ENCODE assay signal across 16 cellular contexts in the genomic region with DNA sequence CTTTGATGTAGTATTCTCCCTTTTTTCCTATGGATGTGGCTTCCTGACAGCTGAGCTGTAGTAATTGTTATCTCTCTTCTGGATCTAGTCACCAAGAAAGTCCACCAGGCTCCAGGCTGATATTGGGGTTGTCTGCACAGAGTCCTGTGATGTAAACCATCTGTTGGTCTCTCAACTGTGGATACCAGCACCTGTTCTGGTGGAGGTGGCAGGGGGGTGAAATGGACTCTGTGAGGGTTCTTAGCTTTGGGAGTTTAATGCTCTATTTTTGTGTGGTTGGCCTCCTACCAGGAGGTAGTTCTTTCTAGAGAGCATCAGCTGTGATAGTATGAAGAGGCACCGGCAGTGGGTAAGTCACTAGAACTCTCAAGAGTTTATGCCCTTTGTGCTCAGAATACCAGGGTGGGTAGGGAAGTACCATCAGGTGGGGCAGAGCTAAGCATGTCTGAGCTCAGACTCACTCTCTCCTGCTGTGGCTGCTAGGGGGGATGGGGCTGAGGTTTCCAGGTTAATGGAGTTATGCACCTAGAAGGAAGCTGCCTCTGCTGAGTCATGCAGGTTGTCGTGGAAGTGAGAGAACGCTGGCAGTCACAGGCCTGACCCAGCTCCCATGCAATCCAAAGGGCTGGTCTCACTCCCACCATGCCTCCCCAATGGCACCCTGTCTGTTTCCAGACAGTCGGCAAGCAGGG. TPM values are rescaled to one million over a fixed set of nuclear protein-coding genes. Genes with fewer than 3 reads are reported as not detected.
DNase-seq lines count a peak whose midpoint lies in the region; ATAC-seq, FAIRE-seq and TF ChIP-seq lines count a peak whose summit lies in the region.
"Had no signal": no experiment of that assay in that cellular context is flagged by ENCODE, and none has a peak within 500 bp of the region (broad histone marks: within the 10 kb centered on the region; RNA-seq: fewer than 3 reads in every experiment).

No MANE protein-coding gene starts in this region.

- WGBS in HUES64 = 70% methylated on average over 4 of the region's 4 CpGs
- WGBS in K562 (ENCODE audit: insufficient coverage, low coverage, missing lambda C conversion rate) = 29% methylated on average over 3 of the region's 4 CpGs
- 68% methylated on average over 4 of the region's 4 CpGs for WGBS in mesenchymal stem cell
- WGBS in suprapubic skin = 44% methylated on average over 4 of the region's 4 CpGs

- H3K9me3 ChIP-seq in HUES64 (ENCODE audit: insufficient read depth, low read depth, low read length) (peaks cover 25% of the 10 kb centered on the region), K562 (replicated peaks; ENCODE audit: control insufficient read depth, insufficient read depth, low read depth, low read length) (no peaks in the 10 kb centered on the region), mesenchymal stem cell (ENCODE audit: control insufficient read depth, low read length) (peaks cover 14% of the 10 kb centered on the region), suprapubic skin (no peaks in the 10 kb centered on the region), colonic mucosa (no peaks in the 10 kb centered on the region)

- H2BK5ac ChIP-seq in mesenchymal stem cell (ENCODE audit: low read depth, low read length, poor library complexity, severe bottlenecking) = no peak overlapping the region

- H3K9me3 Mint-ChIP-seq in Calu3 (ENCODE audit: low read depth, unreplicated experiment) = peaks cover 11% of the 10 kb centered on the region

- no peak overlapping the region for H2BK120ac ChIP-seq in mesenchymal stem cell (ENCODE audit: low read depth, low read length)

- no peak overlapping the region for H3K4me3 ChIP-seq in HUES64 (ENCODE audit: low read length)
- no peak overlapping the region for H3K4me3 ChIP-seq in K562
- no peak overlapping the region for H3K4me3 ChIP-seq in mesenchymal stem cell (ENCODE audit: insufficient read depth in 1 of 2, low read depth in 1 of 2, low read length in 2 of 2)
- no peak overlapping the region for H3K4me3 ChIP-seq in suprapubic skin
- no peak overlapping the region for H3K4me3 ChIP-seq in colonic mucosa

- H3K9me1 ChIP-seq in K562 (ENCODE audit: control insufficient read depth, insufficient read depth, low read length) = no peaks in the 10 kb centered on the region

- no peak overlapping the region for H3K4ac ChIP-seq in mesenchymal stem cell (ENCODE audit: low read depth in 1 of 2, low read length in 2 of 2)

- ATAC-seq in K562 (peak; percentile 81), HG03342 (IDR thresholded peaks at IDR 0.05; ENCODE audit: unreplicated experiment) (no peak)

- H3K79me1 ChIP-seq in mesenchymal stem cell (replicated peaks; ENCODE audit: low read length, poor library complexity, severe bottlenecking) = peaks cover 3% of the 10 kb centered on the region

- in situ Hi-C loops in K562 (cut with MboI) = no loop called here

- H4K91ac ChIP-seq in mesenchymal stem cell (ENCODE audit: low read length) = no peak overlapping the region

- H3K23ac ChIP-seq in mesenchymal stem cell (ENCODE audit: low read length in 2 of 2) = no peak overlapping the region

- H3K14ac ChIP-seq in mesenchymal stem cell (ENCODE audit: low read length in 2 of 2) = peak overlapping the region in 1 of 2 experiments; percentile 1

- TF ChIP-seq RAD21 in K562 (CRISPR knock-in tag; conservative IDR thresholded peaks at IDR 0.05 in 1 of 2, IDR thresholded peaks at IDR 0.05 in 1 of 2) = no peak

- CTCF ChIA-PET in Calu3 (lab: Charles Lee) (interaction anchor here (0.8 to 1.7 kb wide), 3 partner anchors 10 to 257 kb away, joined by 3 to 5 read pairs (median 3); partner anchors contain the start of gene SMIM10L1), K562 (lab: Yijun Ruan, JAX; ENCODE audit: low intra/inter-chr PET ratio) (no interaction called here)

- H3K79me2 ChIP-seq in K562 (ENCODE audit: control insufficient read depth, insufficient read depth, low read length) = no peaks in the 10 kb centered on the region

- TF ChIP-seq EP300 in K562 (IDR thresholded peaks at IDR 0.05; ENCODE audit: low read length) (no peak), suprapubic skin (IDR thresholded peaks at IDR 0.05) (no peak)

- DNase-seq in Calu3 (peak; percentile 85), K562 (ENCODE audit: extremely low read depth in 1 of 4, low spot score in 3 of 4) (peak in 2 of 4 experiments; percentile 4 to 39), mesenchymal stem cell (no peak), suprapubic skin (ENCODE audit: low spot score in 2 of 2) (no peak), colonic mucosa (no peak), caudate nucleus (lab: John Stamatoyannopoulos, UW) (no peak)
- DNase-seq: activated CD4-positive, CD25-positive, alpha-beta regulatory T cell; activated gamma-delta T cell; C1 segment of cervical spinal cord; effector CD4-positive, alpha-beta T cell; hypothalamus; NCI-H2029 treated with DMSO at 0.1 percent for 48 hours; stimulated activated naive CD4-positive, alpha-beta T cell treated with Interleukin-2 at 50 U/mL for 16 hours had no signal

- no peak overlapping the region for H2BK12ac ChIP-seq in mesenchymal stem cell (ENCODE audit: low read length in 2 of 2)

- peak overlapping the region; percentile 6 for H3K4me3 Mint-ChIP-seq in Calu3 (ENCODE audit: low read depth, unreplicated experiment)
- H3K4me3 Mint-ChIP-seq: natural killer cell treated with Interleukin-12 subunit alpha and Interleukin-12 subunit beta and Interleukin-15 and Interleukin-18, amount 100 ng/mL, for 72 hours had no signal

- TF ChIP-seq CTCF in Calu3 (IDR thresholded peaks at IDR 0.05; ENCODE audit: unreplicated experiment) (no peak), K562 (IDR thresholded peaks at IDR 0.05 in 2 of 3, conservative IDR thresholded peaks at IDR 0.05 in 1 of 3; ENCODE audit: insufficient read depth in 2 of 3, low read depth in 1 of 3, low read length in 3 of 3) (no peak), suprapubic skin (IDR thresholded peaks at IDR 0.05) (no peak), colonic mucosa (IDR thresholded peaks at IDR 0.05) (no peak)

- no peaks in the 10 kb centered on the region for H3K27me3 Mint-ChIP-seq in Calu3 (ENCODE audit: unreplicated experiment)
- H3K27me3 Mint-ChIP-seq: natural killer cell treated with Interleukin-12 subunit alpha and Interleukin-12 subunit beta and Interleukin-15 and Interleukin-18, amount 100 ng/mL, for 72 hours had no signal

- H4K8ac ChIP-seq in mesenchymal stem cell (ENCODE audit: low read length) = no peak overlapping the region

- H3K27me3 ChIP-seq in HUES64 (ENCODE audit: insufficient read depth, low read length) (no peaks in the 10 kb centered on the region), K562 (ENCODE audit: control insufficient read depth in 2 of 2, insufficient read depth in 2 of 2, low read length in 2 of 2) (no peaks in the 10 kb centered on the region), mesenchymal stem cell (ENCODE audit: control insufficient read depth in 1 of 2, insufficient read depth in 1 of 2, low read length in 2 of 2) (no peaks in the 10 kb centered on the region), suprapubic skin (no peaks in the 10 kb centered on the region), colonic mucosa (no peaks in the 10 kb centered on the region)

- H2AK5ac ChIP-seq in mesenchymal stem cell (ENCODE audit: low read length, severe bottlenecking) = peak overlapping the region; percentile 80

- H3K27ac Mint-ChIP-seq in Calu3 (ENCODE audit: unreplicated experiment) = peak overlapping the region; percentile 98
- H3K27ac Mint-ChIP-seq: natural killer cell treated with Interleukin-12 subunit alpha and Interleukin-12 subunit beta and Interleukin-15 and Interleukin-18, amount 100 ng/mL, for 72 hours had no signal

- peaks cover 6% of the 10 kb centered on the region for H3K36me3 Mint-ChIP-seq in Calu3 (ENCODE audit: insufficient read depth, unreplicated experiment)

- no peak overlapping the region for H3K9ac ChIP-seq in HUES64 (ENCODE audit: low read depth, low read length)
- 0 out of 4 replicates have a peak overlapping the region, but pooled peaks of 1 of the 2 experiments have one; percentile 50 for H3K9ac ChIP-seq in K562 (ENCODE audit: insufficient read depth in 1 of 2, low read depth in 2 of 2, low read length in 2 of 2)
- no peak overlapping the region for H3K9ac ChIP-seq in mesenchymal stem cell (ENCODE audit: low read length)
- no peak overlapping the region for H3K9ac ChIP-seq in colonic mucosa (ENCODE audit: low read depth in 2 of 2, low read length in 2 of 2)

- no peak overlapping the region for H3K4me2 ChIP-seq in K562 (ENCODE audit: insufficient read depth, low read length)
- no peak overlapping the region for H3K4me2 ChIP-seq in mesenchymal stem cell (ENCODE audit: low read length, poor library complexity, severe bottlenecking)

- no TSS peak for BruUV-seq in Calu3 (replicated peaks; lab: Mats Ljungman, UMichigan)
- no TSS peak for BruUV-seq in K562 (replicated peaks; lab: Mats Ljungman, UMichigan)

- no peak overlapping the region for H2BK15ac ChIP-seq in mesenchymal stem cell (ENCODE audit: low read depth, poor library complexity, severe bottlenecking)

- H2AFZ ChIP-seq in K562 (ENCODE audit: low read depth, low read length) (no peak overlapping the region), mesenchymal stem cell (ENCODE audit: low read depth, low read length) (no peak overlapping the region)

- H3K4me1 ChIP-seq in HUES64 (ENCODE audit: insufficient read depth, low read length) = 0 out of 2 replicates have a peak, but pooled peaks cover 6% of the 10 kb centered on the region
- H3K4me1 ChIP-seq in K562 (replicated peaks in 1 of 2; ENCODE audit: control insufficient read depth in 2 of 2, insufficient read depth in 2 of 2, low read length in 2 of 2) = peaks cover 0 to 7% of the 10 kb centered on the region in 2 experiments; a peak in 2 of 5 replicates
- H3K4me1 ChIP-seq in mesenchymal stem cell (ENCODE audit: control insufficient read depth, insufficient read depth, low read depth, low read length) = peaks cover 6% of the 10 kb centered on the region
- H3K4me1 ChIP-seq in suprapubic skin = no peaks in the 10 kb centered on the region
- no peaks in the 10 kb centered on the region for H3K4me1 ChIP-seq in colonic mucosa

- no peaks in the 10 kb centered on the region for H4K20me1 ChIP-seq in K562 (replicated peaks; ENCODE audit: control insufficient read depth, insufficient read depth, low read length)

- intact Hi-C loops in Calu3 (cut with micrococcal nuclease; ENCODE audit: unreplicated experiment) (no loop called here), K562 (cut with micrococcal nuclease) (no loop called here), colonic mucosa (cut with DNase I) (no loop called here)

- H3K36me3 ChIP-seq in HUES64 (ENCODE audit: insufficient read depth, low read length) = no peaks in the 10 kb centered on the region
- no peaks in the 10 kb centered on the region for H3K36me3 ChIP-seq in K562 (ENCODE audit: control insufficient read depth, insufficient read depth, low read length)
- H3K36me3 ChIP-seq in mesenchymal stem cell (ENCODE audit: control insufficient read depth in 1 of 2, insufficient read depth in 2 of 2, low read depth in 1 of 2, low read length in 2 of 2) = no peaks in the 10 kb centered on the region
- H3K36me3 ChIP-seq in suprapubic skin = no peaks in the 10 kb centered on the region
- H3K36me3 ChIP-seq in colonic mucosa = no peaks in the 10 kb centered on the region

- no peak for TF ChIP-seq POLR2A in K562 (conservative IDR thresholded peaks at IDR 0.05)
- TF ChIP-seq POLR2A in suprapubic skin (IDR thresholded peaks at IDR 0.05) = no peak

- POLR2A ChIA-PET in K562 (lab: Yijun Ruan, JAX) = interaction anchor here (0.7 kb wide), 1 partner anchor 132 kb away, joined by 3 read pairs; the partner anchor contains the start of gene TAS2R9

- H3K18ac ChIP-seq in mesenchymal stem cell (ENCODE audit: low read depth in 1 of 2, low read length in 2 of 2) = no peak overlapping the region

- peaks cover 45% of the 10 kb centered on the region for H3K4me1 Mint-ChIP-seq in Calu3 (ENCODE audit: low read depth, unreplicated experiment)

- H3K27ac ChIP-seq in HUES64 (ENCODE audit: low read depth, low read length) = peak overlapping the region; percentile 67
- H3K27ac ChIP-seq in K562 (ENCODE audit: extremely low read depth, low read depth, low read length) = peak overlapping the region; percentile 44; the same call in 1 of the 3 replicates
- H3K27ac ChIP-seq in mesenchymal stem cell (ENCODE audit: low read length, poor library complexity, severe bottlenecking) = peak overlapping the region; percentile 43
- no peak overlapping the region for H3K27ac ChIP-seq in suprapubic skin
- no peak overlapping the region for H3K27ac ChIP-seq in colonic mucosa
- H3K27ac ChIP-seq in caudate nucleus (ENCODE audit: low read depth, low read length) = no peak overlapping the region

- FAIRE-seq in K562 (lab: Jason Lieb, UNC) = no peak

RNA-seq across cellular contexts. Expression of gene TAS2R14, which starts 3.0 kb away (rescaled TPM):
- total RNA-seq in Calu3 (2022) = 2.9 TPM in 2 replicates
- polyA plus RNA-seq in HUES64 (2013, experiment 1 of 2) = 0.80 TPM
- 0.76 TPM for polyA plus RNA-seq in HUES64 (2013, experiment 2 of 2)
- 6.9 and 26.0 TPM in 2 replicates for total RNA-seq in K562 (2011; cell fraction: chromatin; rRNA removed; ENCODE audit: low replicate concordance)
- total RNA-seq in K562 (2011; cell fraction: nucleolus; rRNA removed) = 4.0 and 4.9 TPM in 2 replicates
- total RNA-seq in K562 (2011; cell fraction: nucleoplasm; rRNA removed) = 14.7 and 25.3 TPM in 2 replicates
- total RNA-seq in K562 (2014; rRNA removed) = 1.1 and 1.2 TPM in 2 replicates
- 3.5 and 4.2 TPM in 2 replicates for total RNA-seq in K562 (2014; rRNA removed; fragmentation: Illumina TruSeq; extraction: Trizol)
- 2.9 and 3.4 TPM in 2 replicates for total RNA-seq in K562 (2015; rRNA removed; fragmentation: Illumina TruSeq; extraction: Trizol)
- total RNA-seq in K562 (2021) = 1.4 and 1.6 TPM in 2 replicates
- 1.9 and 2.4 TPM in 2 replicates for polyA plus RNA-seq in K562 (2011; rRNA removed)
- polyA plus RNA-seq in K562 (2011; cell fraction: cytosol; rRNA removed) = 0.22 and 0.68 TPM in 2 replicates
- 5.5 and 6.8 TPM in 2 replicates for polyA plus RNA-seq in K562 (2011; cell fraction: nucleus; rRNA removed)
- 0.91 and 2.1 TPM in 2 replicates for polyA plus RNA-seq in K562 (2012)
- 1.2 and 1.3 TPM in 2 replicates for polyA plus RNA-seq in K562 (2014; fragmentation: Illumina TruSeq; extraction: Trizol)
- 1 to 10 TPM; 2.6 to 3.9 TPM for polyA plus RNA-seq in K562 (2014; fragmentation: Nextera tagmentation; extraction: Ambion mirVana)
- polyA plus RNA-seq in K562 (2014; rRNA removed) = 1.3 and 1.5 TPM in 2 replicates
- 3.8 and 5.4 TPM in 2 replicates for polyA minus RNA-seq in K562 (2011; rRNA and poly(A)+ RNA removed)
- polyA minus RNA-seq in K562 (2011; cell fraction: cytosol; rRNA and poly(A)+ RNA removed) = not detected in 2 replicates
- polyA minus RNA-seq in K562 (2011; cell fraction: nucleus; rRNA and poly(A)+ RNA removed) = 11.7 and 13.9 TPM in 2 replicates
- polyA plus RNA-seq in mesenchymal stem cell (2013, experiment 1 of 2) = 0.72 TPM
- polyA plus RNA-seq in mesenchymal stem cell (2013, experiment 2 of 2) = 1.3 TPM
- 1 to 10 TPM in 2 of 4 donors, under 1 TPM in 2; 0.23 to 3.5 (median 1.7) TPM for total RNA-seq in suprapubic skin
- 1 to 10 TPM; 1.3 to 1.8 TPM for total RNA-seq in colonic mucosa

RNA-seq across cellular contexts. Expression of gene PRH2, which starts 13.0 kb away (rescaled TPM):
- total RNA-seq in Calu3 (2022) = not detected in 2 replicates
- polyA plus RNA-seq in HUES64 (2013, experiment 1 of 2) = not detected
- polyA plus RNA-seq in HUES64 (2013, experiment 2 of 2) = not detected
- total RNA-seq in K562 (2011; cell fraction: chromatin; rRNA removed; ENCODE audit: low replicate concordance) = 1.3 and 1.4 TPM in 2 replicates
- total RNA-seq in K562 (2011; cell fraction: nucleolus; rRNA removed) = 0.67 and 1.4 TPM in 2 replicates
- total RNA-seq in K562 (2011; cell fraction: nucleoplasm; rRNA removed) = 0.88 and 1.2 TPM in 2 replicates
- 0.82 TPM in 1 of 2 replicates, not detected in the other for total RNA-seq in K562 (2014; rRNA removed)
- not detected in 2 replicates for total RNA-seq in K562 (2014; rRNA removed; fragmentation: Illumina TruSeq; extraction: Trizol)
- 0.41 TPM in 1 of 2 replicates, not detected in the other for total RNA-seq in K562 (2015; rRNA removed; fragmentation: Illumina TruSeq; extraction: Trizol)
- total RNA-seq in K562 (2021) = not detected in 2 replicates
- polyA plus RNA-seq in K562 (2011; rRNA removed) = 0.24 and 0.80 TPM in 2 replicates
- 1.0 TPM in 1 of 2 replicates, not detected in the other for polyA plus RNA-seq in K562 (2011; cell fraction: cytosol; rRNA removed)
- polyA plus RNA-seq in K562 (2011; cell fraction: nucleus; rRNA removed) = 0.65 and 1.1 TPM in 2 replicates
- 0.36 and 0.90 TPM in 2 replicates for polyA plus RNA-seq in K562 (2012)
- 0.93 TPM in 1 of 2 replicates, not detected in the other for polyA plus RNA-seq in K562 (2014; fragmentation: Illumina TruSeq; extraction: Trizol)
- under 1 TPM in 1 of 2 experiments, not detected in 1; 0.18 TPM for polyA plus RNA-seq in K562 (2014; fragmentation: Nextera tagmentation; extraction: Ambion mirVana)
- 0.81 TPM in 1 of 2 replicates, not detected in the other for polyA plus RNA-seq in K562 (2014; rRNA removed)
- 0.46 TPM in 1 of 2 replicates, not detected in the other for polyA minus RNA-seq in K562 (2011; rRNA and poly(A)+ RNA removed)
- not detected in 2 replicates for polyA minus RNA-seq in K562 (2011; cell fraction: cytosol; rRNA and poly(A)+ RNA removed)
- 1.9 TPM in 1 of 2 replicates, not detected in the other for polyA minus RNA-seq in K562 (2011; cell fraction: nucleus; rRNA and poly(A)+ RNA removed)
- not detected for polyA plus RNA-seq in mesenchymal stem cell (2013, experiment 1 of 2)
- polyA plus RNA-seq in mesenchymal stem cell (2013, experiment 2 of 2) = 0.11 TPM
- total RNA-seq in suprapubic skin = 1 to 10 TPM in 1 of 4 donors, not detected in 3; 2.1 TPM
- not detected for total RNA-seq in colonic mucosa
- total RNA-seq: natural killer cell treated with Interleukin-12 subunit alpha and Interleukin-12 subunit beta and Interleukin-15 and Interleukin-18, amount 100 ng/mL, for 72 hours had no signal

RNA-seq across cellular contexts. Expression of gene TAS2R13, which starts 32.7 kb away (rescaled TPM):
- total RNA-seq in Calu3 (2022) (1.8 and 2.5 TPM in 2 replicates), K562 (2014; rRNA removed) (0.57 and 0.59 TPM in 2 replicates), K562 (2014; rRNA removed; fragmentation: Illumina TruSeq; extraction: Trizol) (1.1 and 1.7 TPM in 2 replicates), K562 (2015; rRNA removed; fragmentation: Illumina TruSeq; extraction: Trizol) (1.4 and 1.6 TPM in 2 replicates), K562 (2021) (0.44 and 0.49 TPM in 2 replicates), suprapubic skin (1 to 10 TPM in 2 of 4 donors, under 1 TPM in 2; 0.38 to 2.6 (median 1.7) TPM), colonic mucosa (1 to 10 TPM in 1 of 2 donors, under 1 TPM in 1; 0.91 to 1.0 TPM)
- not detected for polyA plus RNA-seq in HUES64 (2013, experiment 1 of 2)
- polyA plus RNA-seq in HUES64 (2013, experiment 2 of 2) = not detected
- 2.6 and 16.5 TPM in 2 replicates for total RNA-seq in K562 (2011; cell fraction: chromatin; rRNA removed; ENCODE audit: low replicate concordance)
- 0.83 and 2.4 TPM in 2 replicates for total RNA-seq in K562 (2011; cell fraction: nucleolus; rRNA removed)
- total RNA-seq in K562 (2011; cell fraction: nucleoplasm; rRNA removed) = 8.4 and 14.7 TPM in 2 replicates
- polyA plus RNA-seq in K562 (2011; rRNA removed) (0.19 and 0.26 TPM in 2 replicates), K562 (2014; fragmentation: Illumina TruSeq; extraction: Trizol) (0.07 TPM in 1 of 2 replicates, not detected in the other), K562 (2014; fragmentation: Nextera tagmentation; extraction: Ambion mirVana) (not detected), K562 (2014; rRNA removed) (not detected in 2 replicates)
- not detected in 2 replicates for polyA plus RNA-seq in K562 (2011; cell fraction: cytosol; rRNA removed)
- 0.34 and 0.41 TPM in 2 replicates for polyA plus RNA-seq in K562 (2011; cell fraction: nucleus; rRNA removed)
- polyA plus RNA-seq in K562 (2012) = not detected in 2 replicates
- 3.1 and 4.5 TPM in 2 replicates for polyA minus RNA-seq in K562 (2011; rRNA and poly(A)+ RNA removed)
- polyA minus RNA-seq in K562 (2011; cell fraction: cytosol; rRNA and poly(A)+ RNA removed) = not detected in 2 replicates
- 5.6 and 5.8 TPM in 2 replicates for polyA minus RNA-seq in K562 (2011; cell fraction: nucleus; rRNA and poly(A)+ RNA removed)
- polyA plus RNA-seq in mesenchymal stem cell (2013, experiment 1 of 2) = not detected
- polyA plus RNA-seq in mesenchymal stem cell (2013, experiment 2 of 2) = not detected

RNA-seq across cellular contexts. Expression of gene TAS2R50, which starts 44.6 kb away (rescaled TPM):
- total RNA-seq in Calu3 (2022) (1.8 TPM in 2 replicates), K562 (2014; rRNA removed) (0.61 TPM in 1 of 2 replicates, not detected in the other), K562 (2014; rRNA removed; fragmentation: Illumina TruSeq; extraction: Trizol) (0.91 and 1.6 TPM in 2 replicates), K562 (2015; rRNA removed; fragmentation: Illumina TruSeq; extraction: Trizol) (1.3 and 1.4 TPM in 2 replicates), K562 (2021) (0.18 and 0.49 TPM in 2 replicates), suprapubic skin (1 to 10 TPM in 1 of 4 donors, under 1 TPM in 1, not detected in 2; 0.89 to 4.8 TPM), colonic mucosa (under 1 TPM; 0.86 to 0.98 TPM)
- not detected for polyA plus RNA-seq in HUES64 (2013, experiment 1 of 2)
- polyA plus RNA-seq in HUES64 (2013, experiment 2 of 2) = not detected
- total RNA-seq in K562 (2011; cell fraction: chromatin; rRNA removed; ENCODE audit: low replicate concordance) = 2.5 and 12.5 TPM in 2 replicates
- total RNA-seq in K562 (2011; cell fraction: nucleolus; rRNA removed) = 1.0 and 3.3 TPM in 2 replicates
- total RNA-seq in K562 (2011; cell fraction: nucleoplasm; rRNA removed) = 10.9 and 21.6 TPM in 2 replicates
- polyA plus RNA-seq in K562 (2011; rRNA removed) (0.09 and 0.15 TPM in 2 replicates), K562 (2014; fragmentation: Illumina TruSeq; extraction: Trizol) (not detected in 2 replicates), K562 (2014; fragmentation: Nextera tagmentation; extraction: Ambion mirVana) (under 1 TPM in 1 of 2 experiments, not detected in 1; 0.06 TPM), K562 (2014; rRNA removed) (0.36 TPM in 1 of 2 replicates, not detected in the other)
- not detected in 2 replicates for polyA plus RNA-seq in K562 (2011; cell fraction: cytosol; rRNA removed)
- 0.67 and 0.77 TPM in 2 replicates for polyA plus RNA-seq in K562 (2011; cell fraction: nucleus; rRNA removed)
- 0.10 TPM in 1 of 2 replicates, not detected in the other for polyA plus RNA-seq in K562 (2012)
- 7.0 and 8.1 TPM in 2 replicates for polyA minus RNA-seq in K562 (2011; rRNA and poly(A)+ RNA removed)
- polyA minus RNA-seq in K562 (2011; cell fraction: cytosol; rRNA and poly(A)+ RNA removed) = not detected in 2 replicates
- 9.8 and 14.2 TPM in 2 replicates for polyA minus RNA-seq in K562 (2011; cell fraction: nucleus; rRNA and poly(A)+ RNA removed)
- polyA plus RNA-seq in mesenchymal stem cell (2013, experiment 1 of 2) = not detected
- polyA plus RNA-seq in mesenchymal stem cell (2013, experiment 2 of 2) = 0.04 TPM

RNA-seq across cellular contexts. Expression of gene TAS2R20, which starts 56.0 kb away (rescaled TPM):
- total RNA-seq in Calu3 (2022) (2.4 and 3.3 TPM in 2 replicates), K562 (2014; rRNA removed) (0.69 and 0.77 TPM in 2 replicates), K562 (2014; rRNA removed; fragmentation: Illumina TruSeq; extraction: Trizol) (2.3 and 2.7 TPM in 2 replicates), K562 (2015; rRNA removed; fragmentation: Illumina TruSeq; extraction: Trizol) (1.7 and 1.9 TPM in 2 replicates), K562 (2021) (0.74 and 0.93 TPM in 2 replicates), suprapubic skin (1 to 10 TPM in 3 of 4 donors, not detected in 1; 1.0 to 4.1 (median 2.6) TPM), colonic mucosa (1 to 10 TPM; 1.0 to 1.2 TPM)
- not detected for polyA plus RNA-seq in HUES64 (2013, experiment 1 of 2)
- not detected for polyA plus RNA-seq in HUES64 (2013, experiment 2 of 2)
- total RNA-seq in K562 (2011; cell fraction: chromatin; rRNA removed; ENCODE audit: low replicate concordance) = 8.5 and 25.6 TPM in 2 replicates
- total RNA-seq in K562 (2011; cell fraction: nucleolus; rRNA removed) = 2.2 and 5.9 TPM in 2 replicates
- total RNA-seq in K562 (2011; cell fraction: nucleoplasm; rRNA removed) = 10.1 and 13.9 TPM in 2 replicates
- polyA plus RNA-seq in K562 (2011; rRNA removed) (1.7 and 1.8 TPM in 2 replicates), K562 (2014; fragmentation: Illumina TruSeq; extraction: Trizol) (0.55 and 0.67 TPM in 2 replicates), K562 (2014; fragmentation: Nextera tagmentation; extraction: Ambion mirVana) (under 1 TPM; 0.07 to 0.18 TPM), K562 (2014; rRNA removed) (0.44 and 0.45 TPM in 2 replicates)
- 0.04 and 0.19 TPM in 2 replicates for polyA plus RNA-seq in K562 (2011; cell fraction: cytosol; rRNA removed)
- 6.4 and 9.1 TPM in 2 replicates for polyA plus RNA-seq in K562 (2011; cell fraction: nucleus; rRNA removed)
- polyA plus RNA-seq in K562 (2012) = 0.22 and 0.84 TPM in 2 replicates
- polyA minus RNA-seq in K562 (2011; rRNA and poly(A)+ RNA removed) = 11.2 and 12.1 TPM in 2 replicates
- not detected in 2 replicates for polyA minus RNA-seq in K562 (2011; cell fraction: cytosol; rRNA and poly(A)+ RNA removed)
- polyA minus RNA-seq in K562 (2011; cell fraction: nucleus; rRNA and poly(A)+ RNA removed) = 12.3 and 18.8 TPM in 2 replicates
- polyA plus RNA-seq in mesenchymal stem cell (2013, experiment 1 of 2) = 0.11 TPM
- 0.07 TPM for polyA plus RNA-seq in mesenchymal stem cell (2013, experiment 2 of 2)

Comparison
In these comparisons a context has a peak if more than half of its experiments do, and no peak if none do; other contexts are left out.
1. H3K27ac ChIP-seq: peak in HUES64 (single experiment), K562 (single experiment) and mesenchymal stem cell (single experiment); none in suprapubic skin (single experiment), colonic mucosa (single experiment) and caudate nucleus (single experiment).